Comparison of ENCODE assay signal across 8 cellular contexts in genomic region chr2:15591692-15592463, GRCh38. TPM values are rescaled to one million over a fixed set of nuclear protein-coding genes. Genes with fewer than 3 reads are reported as not detected.
DNase-seq lines count a peak whose midpoint lies in the region; ATAC-seq and TF ChIP-seq lines count a peak whose summit lies in the region.

TSS of gene DDX1 (plus strand) at chr2:15591868. CDS start at chr2:15591934, 66 bp downstream.

- WGBS in lower leg skin, 2 donors, result 1% methylated on average over 46 to 49 of the region's 68 CpGs

- peak; percentile 52 to 89 (median 80) for DNase-seq in C1 segment of cervical spinal cord (lab: John Stamatoyannopoulos, UW)
- DNase-seq in NCI-H69 (lab: John Stamatoyannopoulos, UW), result peak; percentile 85
- DNase-seq in activated CD4-positive, alpha-beta memory T cell treated with anti-CD3 and anti-CD28 coated beads for 36 hours, result peak; percentile 91
- peak; percentile 67 to 92 (median 82) for DNase-seq in dorsolateral prefrontal cortex
- peak; percentile 73 to 97 for DNase-seq in lower leg skin (ENCODE audit: low spot score in 2 of 2)
- DNase-seq in stimulated activated CD4-positive, alpha-beta T cell treated with anti-CD3 and anti-CD28 coated beads, Interleukin-4, amount 100 ng/mL, for 4 hours, result peak; percentile 82 to 85

- H3K27me3 ChIP-seq in dorsolateral prefrontal cortex, result no peaks in the 10 kb centered on the region

- H3K4me1 Mint-ChIP-seq in activated CD4-positive, alpha-beta memory T cell treated with anti-CD3 and anti-CD28 coated beads for 36 hours (ENCODE audit: low read depth), result peaks cover 29% of the 10 kb centered on the region

- ATAC-seq in GM19328 (IDR thresholded peaks at IDR 0.05; ENCODE audit: unreplicated experiment) (peak; percentile 88), HG03469 (IDR thresholded peaks at IDR 0.05; ENCODE audit: unreplicated experiment) (peak; percentile 92)

- H3K27ac Mint-ChIP-seq in activated CD4-positive, alpha-beta memory T cell treated with anti-CD3 and anti-CD28 coated beads for 36 hours, result peak within 1 kb of the TSS; percentile 91

- H3K4me3 ChIP-seq in dorsolateral prefrontal cortex (peak within 1 kb of the TSS; percentile 60 to 99 (median 92)), lower leg skin (ENCODE audit: low read depth, poor library complexity, severe bottlenecking) (peak within 1 kb of the TSS; percentile 94)

- CTCF ChIA-PET in activated CD4-positive, alpha-beta memory T cell treated with anti-CD3 and anti-CD28 coated beads for 36 hours (lab: Charles Lee), result interaction anchor here (0.9 to 2.3 kb wide), 2 partner anchors 14 to 15 kb away, joined by 4 to 14 read pairs; no protein-coding TSS in a partner anchor

- POLR2A ChIA-PET in activated CD4-positive, alpha-beta memory T cell treated with anti-CD3 and anti-CD28 coated beads for 36 hours (lab: Charles Lee), result interaction anchor here (3.1 kb wide), 1 partner anchor 31 kb away, joined by 17 read pairs; the partner anchor contains the start of gene NBAS

- TF ChIP-seq CTCF in dorsolateral prefrontal cortex (IDR thresholded peaks at IDR 0.05 in 54 of 56, conservative IDR thresholded peaks at IDR 0.05 in 2 of 56; ENCODE audit: low read depth in 1 of 56, partially characterized antibody in 56 of 56) (peak in 41 of 56 donors; percentile 8 to 63 (median 31)), lower leg skin (IDR thresholded peaks at IDR 0.05) (no peak)

- H3K9me3 Mint-ChIP-seq in activated CD4-positive, alpha-beta memory T cell treated with anti-CD3 and anti-CD28 coated beads for 36 hours, result no peaks in the 10 kb centered on the region

- H3K27me3 Mint-ChIP-seq in activated CD4-positive, alpha-beta memory T cell treated with anti-CD3 and anti-CD28 coated beads for 36 hours, result no peaks in the 10 kb centered on the region

- H3K27ac ChIP-seq in dorsolateral prefrontal cortex, result peak within 1 kb of the TSS in 58 of 59 donors; percentile 71 to 97 (median 91)

- peak within 1 kb of the TSS; percentile 94 for H3K4me3 Mint-ChIP-seq in activated CD4-positive, alpha-beta memory T cell treated with anti-CD3 and anti-CD28 coated beads for 36 hours

- intact Hi-C loops in activated CD4-positive, alpha-beta memory T cell treated with anti-CD3 and anti-CD28 coated beads for 36 hours (cut with micrococcal nuclease), result loop anchor here (1.0 to 5.0 kb wide), 3 partner anchors 31 to 450 kb away; partner anchors contain the start of gene NBAS
- intact Hi-C loops in dorsolateral prefrontal cortex (cut with DNase I) (loop anchor here (1.0 kb wide), 1 partner anchor 31 kb away; the partner anchor contains the start of gene NBAS (in 2 of the 2)), lower leg skin (cut with DNase I; ENCODE audit: low total_unique reads) (no loop called here)

- no peak for TF ChIP-seq POLR2A in lower leg skin (IDR thresholded peaks at IDR 0.05)

- H3K36me3 Mint-ChIP-seq in activated CD4-positive, alpha-beta memory T cell treated with anti-CD3 and anti-CD28 coated beads for 36 hours, result peaks cover 17% of the 10 kb centered on the region

RNA-seq across cellular contexts. Expression of gene DDX1, which starts in this region (rescaled TPM):
- 10 to 100 TPM; 79.7 to 81.1 TPM for total RNA-seq in activated CD4-positive, alpha-beta memory T cell treated with anti-CD3 and anti-CD28 coated beads for 36 hours
- total RNA-seq in dorsolateral prefrontal cortex (100 to 1,000 TPM in 92 of 120 experiments, 10 to 100 TPM in 28; 55.0 to 151 (median 117) TPM), lower leg skin (10 to 100 TPM; 38.8 to 55.5 (median 44.4) TPM)

Comparison
In these comparisons a context has a peak if more than half of its experiments do, and no peak if none do; other contexts are left out.
1. Peak in every context shown above with its lines: DNase-seq, ATAC-seq, H3K4me3 ChIP-seq and H3K27ac ChIP-seq.
2. CTCF ChIP-seq: peak in dorsolateral prefrontal cortex (41 of 56); none in lower leg skin (0 of 3).